ENCODE assay signal across 8 cellular contexts in the genomic region with DNA sequence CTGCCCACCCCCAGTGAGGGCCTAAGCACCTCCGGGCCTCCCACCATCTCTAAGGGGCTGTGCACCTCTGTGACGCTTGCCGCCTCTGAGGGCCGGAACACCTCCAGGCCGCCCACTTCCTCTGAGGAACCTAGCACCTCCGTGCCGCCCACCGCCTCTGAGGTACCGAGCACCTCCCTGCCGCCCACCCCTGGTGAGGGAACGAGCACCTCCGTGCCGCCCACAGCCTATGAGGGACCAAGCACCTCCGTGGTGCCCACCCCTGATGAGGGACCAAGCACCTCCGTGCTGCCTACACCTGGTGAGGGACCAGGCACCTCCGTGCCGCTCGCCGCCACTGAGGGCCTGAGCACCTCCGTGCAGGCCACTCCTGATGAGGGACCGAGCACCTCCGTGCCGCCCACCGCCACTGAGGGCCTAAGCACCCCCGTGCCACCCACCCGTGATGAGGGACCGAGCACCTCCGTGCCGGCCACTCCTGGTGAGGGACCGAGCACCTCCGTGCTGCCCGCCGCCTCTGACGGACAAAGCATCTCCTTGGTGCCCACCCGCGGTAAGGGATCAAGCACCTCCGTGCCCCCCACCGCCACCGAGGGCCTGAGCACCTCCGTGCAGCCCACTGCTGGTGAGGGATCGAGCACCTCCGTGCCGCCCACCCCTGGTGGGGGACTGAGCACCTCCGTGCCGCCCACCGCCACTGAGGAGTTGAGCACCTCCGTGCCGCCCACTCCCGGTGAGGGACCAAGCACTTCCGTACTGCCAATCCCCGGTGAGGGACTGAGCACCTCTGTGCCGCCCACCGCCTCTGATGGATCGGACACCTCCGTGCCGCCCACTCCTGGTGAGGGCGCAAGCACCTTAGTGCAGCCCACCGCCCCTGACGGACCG. TPM values are rescaled to one million over a fixed set of nuclear protein-coding genes. Genes with fewer than 3 reads are reported as not detected.
A peak's percentile ranks its signal among the peaks of the same experiment; 100 is the strongest.
DNase-seq lines count a peak whose midpoint lies in the region; ATAC-seq, FAIRE-seq and TF ChIP-seq lines count a peak whose summit lies in the region.

No MANE protein-coding gene starts in this region.

- peaks cover 34% of the 10 kb centered on the region for H3K4me1 Mint-ChIP-seq in activated T-cell treated with anti-CD3 and anti-CD28 coated beads, Interleukin-2, amount 50 U/mL, for 4 hours (ENCODE audit: low read depth)

- no peak for FAIRE-seq in D721Med (lab: Jason Lieb, UNC)

- H3K4me1 ChIP-seq in ovary (ENCODE audit: insufficient read depth) = peaks cover 2% of the 10 kb centered on the region

- H3K4me3 ChIP-seq in fibroblast of villous mesenchyme (ENCODE audit: low read depth, low read length) (peak overlapping the region; percentile 51), ovary (peak overlapping the region; percentile 67)

- H3K27ac ChIP-seq in 22Rv1 (peak overlapping the region; percentile 54), ovary (no peak overlapping the region)

- no peaks in the 10 kb centered on the region for H3K36me3 ChIP-seq in ovary

- peak; percentile 39 for ATAC-seq in GM19463 (IDR thresholded peaks at IDR 0.05; ENCODE audit: unreplicated experiment)
- peak; percentile 17 for ATAC-seq in HG03558 (IDR thresholded peaks at IDR 0.05; ENCODE audit: extremely low read depth, unreplicated experiment)
- peak; percentile 55 to 59 for ATAC-seq in activated T-cell treated with anti-CD3 and anti-CD28 coated beads, Interleukin-2, amount 50 U/mL, for 4 hours

- H3K27me3 ChIP-seq in ovary = no peaks in the 10 kb centered on the region

- intact Hi-C loops in ovary (cut with DNase I) = no loop called here

- H3K36me3 Mint-ChIP-seq in activated T-cell treated with anti-CD3 and anti-CD28 coated beads, Interleukin-2, amount 50 U/mL, for 4 hours (ENCODE audit: insufficient read depth) = no peaks in the 10 kb centered on the region

- no peak for TF ChIP-seq CTCF in 22Rv1 (IDR thresholded peaks at IDR 0.05)
- TF ChIP-seq CTCF in fibroblast of villous mesenchyme (IDR thresholded peaks at IDR 0.05; ENCODE audit: insufficient read depth, low read depth, low read length) = no peak
- TF ChIP-seq CTCF in ovary (IDR thresholded peaks at IDR 0.05) = no peak
- TF ChIP-seq CTCF in D721Med (IDR thresholded peaks at IDR 0.05; ENCODE audit: insufficient read depth, missing control alignments) = no peak

- H3K4me3 Mint-ChIP-seq in activated T-cell treated with anti-CD3 and anti-CD28 coated beads, Interleukin-2, amount 50 U/mL, for 4 hours = peak overlapping the region; percentile 86

- 41 to 53% (median 49%) methylated on average over 56 to 60 of the region's 60 CpGs for WGBS in ovary, 3 donors

- no peaks in the 10 kb centered on the region for H3K9me3 Mint-ChIP-seq in activated T-cell treated with anti-CD3 and anti-CD28 coated beads, Interleukin-2, amount 50 U/mL, for 4 hours

- H3K9me3 ChIP-seq in ovary = no peaks in the 10 kb centered on the region

- TF ChIP-seq EP300 in ovary (IDR thresholded peaks at IDR 0.05) = no peak

- DNase-seq in activated T-cell treated with anti-CD3 and anti-CD28 coated beads, Interleukin-2, amount 50 U/mL, for 4 hours = peak; percentile 41
- no peak for DNase-seq in fibroblast of villous mesenchyme (ENCODE audit: low read depth)
- DNase-seq in ovary = peak in 4 of 5 donors; percentile 6 to 21 (median 16)
- DNase-seq in COR-L47 (lab: John Stamatoyannopoulos, UW) = no peak
- no peak for DNase-seq in D721Med (ENCODE audit: insufficient read length, low spot score)

- TF ChIP-seq POLR2A in ovary (IDR thresholded peaks at IDR 0.05) = no peak

- H3K27me3 Mint-ChIP-seq in activated T-cell treated with anti-CD3 and anti-CD28 coated beads, Interleukin-2, amount 50 U/mL, for 4 hours (ENCODE audit: low read depth) = no peaks in the 10 kb centered on the region

RNA-seq across cellular contexts. Expression of gene MAGEE1, which starts 1.0 kb away (rescaled TPM):
- 1 to 10 TPM; 2.0 to 3.0 (median 2.3) TPM for total RNA-seq in activated T-cell treated with anti-CD3 and anti-CD28 coated beads, Interleukin-2, amount 50 U/mL, for 4 hours
- total RNA-seq in fibroblast of villous mesenchyme = 0.64 and 1.7 TPM in 2 replicates
- 1 to 10 TPM; 3.8 to 9.5 (median 5.3) TPM for total RNA-seq in ovary
- polyA plus RNA-seq in ovary = 1 to 10 TPM; 4.3 to 6.7 TPM

Comparison
In these comparisons a context has a peak if more than half of its experiments do, and no peak if none do; other contexts are left out.
1. DNase-seq: peak in activated T-cell treated with anti-CD3 and anti-CD28 coated beads, Interleukin-2, amount 50 U/mL, for 4 hours (single experiment) and ovary (4 of 5); none in fibroblast of villous mesenchyme (single experiment), COR-L47 (single experiment) and D721Med (single experiment).
2. Peak in every context shown above with its lines, with median percentiles within 50 percentile points of each other: ATAC-seq.